8 cellular contexts compared by ENCODE assay signal in genomic region chr16:2090819-2091721, GRCh38. TPM values are rescaled to one million over a fixed set of nuclear protein-coding genes. Genes with fewer than 3 reads are reported as not detected.
DNase-seq lines count a peak whose midpoint lies in the region; ATAC-seq and TF ChIP-seq lines count a peak whose summit lies in the region.

No MANE protein-coding gene starts in this region.

- CTCF ChIA-PET in activated CD4-positive, alpha-beta T cell treated with anti-CD3 and anti-CD28 coated beads for 36 hours (lab: Charles Lee): no interaction called here

- DNase-seq in activated CD4-positive, alpha-beta T cell treated with anti-CD3 and anti-CD28 coated beads for 36 hours: peak; percentile 31
- no peak for DNase-seq in activated CD4-positive, alpha-beta T cell treated with anti-CD3 and anti-CD28 coated beads for 4 hours
- peak; percentile 91 for DNase-seq in colonic mucosa
- peak; percentile 83 for DNase-seq in kidney tubule cell (ENCODE audit: low spot score)
- DNase-seq in NCI-H128 (lab: John Stamatoyannopoulos, UW; ENCODE audit: unreplicated experiment): no peak
- no peak for DNase-seq in activated CD4-positive, alpha-beta T cell treated with anti-CD3 and anti-CD28 coated beads, Interleukin-2, amount 10 ng/mL, durations not matched to agents 24 days and 14 days
- no peak for DNase-seq in stimulated activated CD8-positive, alpha-beta memory T cell treated with anti-CD3 and anti-CD28 coated beads, Interleukin-4, amount 100 ng/mL, for 48 hours

- H3K27me3 Mint-ChIP-seq in activated CD4-positive, alpha-beta T cell treated with anti-CD3 and anti-CD28 coated beads for 36 hours: no peaks in the 10 kb centered on the region
- no peaks in the 10 kb centered on the region for H3K27me3 Mint-ChIP-seq in activated CD4-positive, alpha-beta T cell treated with anti-CD3 and anti-CD28 coated beads, Interleukin-2, amount 10 ng/mL, durations not matched to agents 24 days and 14 days

- intact Hi-C loops in activated CD4-positive, alpha-beta T cell treated with anti-CD3 and anti-CD28 coated beads for 36 hours (cut with DNase I, micrococcal nuclease): no loop called here
- intact Hi-C loops in colonic mucosa (cut with DNase I): no loop called here
- intact Hi-C loops in activated CD4-positive, alpha-beta T cell treated with anti-CD3 and anti-CD28 coated beads, Interleukin-2, amount 10 ng/mL, durations not matched to agents 24 days and 14 days (cut with micrococcal nuclease): no loop called here

- no peaks in the 10 kb centered on the region for H3K27me3 ChIP-seq in colonic mucosa

- H3K4me3 ChIP-seq in colonic mucosa: peak overlapping the region; percentile 39

- peak overlapping the region; percentile 74 to 84 for H3K9ac ChIP-seq in colonic mucosa (ENCODE audit: low read depth in 2 of 2, low read length in 2 of 2)

- peaks cover 11% of the 10 kb centered on the region for H3K36me3 ChIP-seq in colonic mucosa

- peak overlapping the region; percentile 84 for H3K27ac ChIP-seq in colonic mucosa
- H3K27ac ChIP-seq in temporal lobe (ENCODE audit: low read depth, low read length): peak overlapping the region; percentile 38

- H3K9me3 ChIP-seq in colonic mucosa: no peaks in the 10 kb centered on the region

- no peaks in the 10 kb centered on the region for H3K4me1 Mint-ChIP-seq in activated CD4-positive, alpha-beta T cell treated with anti-CD3 and anti-CD28 coated beads for 36 hours
- H3K4me1 Mint-ChIP-seq in activated CD4-positive, alpha-beta T cell treated with anti-CD3 and anti-CD28 coated beads, Interleukin-2, amount 10 ng/mL, durations not matched to agents 24 days and 14 days: no peaks in the 10 kb centered on the region

- peaks cover 4% of the 10 kb centered on the region for H3K4me1 ChIP-seq in colonic mucosa

- POLR2A ChIA-PET in activated CD4-positive, alpha-beta T cell treated with anti-CD3 and anti-CD28 coated beads for 36 hours (lab: Charles Lee): no interaction called here

- peaks cover 6% of the 10 kb centered on the region for H3K36me3 Mint-ChIP-seq in activated CD4-positive, alpha-beta T cell treated with anti-CD3 and anti-CD28 coated beads for 36 hours (ENCODE audit: low read depth)
- peaks cover 14% of the 10 kb centered on the region for H3K36me3 Mint-ChIP-seq in activated CD4-positive, alpha-beta T cell treated with anti-CD3 and anti-CD28 coated beads, Interleukin-2, amount 10 ng/mL, durations not matched to agents 24 days and 14 days (ENCODE audit: low read depth)

- peak; percentile 36 for TF ChIP-seq CTCF in colonic mucosa (IDR thresholded peaks at IDR 0.05)

- H3K4me3 Mint-ChIP-seq in activated CD4-positive, alpha-beta T cell treated with anti-CD3 and anti-CD28 coated beads for 36 hours: no peak overlapping the region
- no peak overlapping the region for H3K4me3 Mint-ChIP-seq in activated CD4-positive, alpha-beta T cell treated with anti-CD3 and anti-CD28 coated beads, Interleukin-2, amount 10 ng/mL, durations not matched to agents 24 days and 14 days

- no peaks in the 10 kb centered on the region for H3K9me3 Mint-ChIP-seq in activated CD4-positive, alpha-beta T cell treated with anti-CD3 and anti-CD28 coated beads for 36 hours (ENCODE audit: low read depth)
- H3K9me3 Mint-ChIP-seq in activated CD4-positive, alpha-beta T cell treated with anti-CD3 and anti-CD28 coated beads, Interleukin-2, amount 10 ng/mL, durations not matched to agents 24 days and 14 days: no peaks in the 10 kb centered on the region

- peak; percentile 38 for ATAC-seq in activated CD4-positive, alpha-beta T cell treated with anti-CD3 and anti-CD28 coated beads for 36 hours

- H3K27ac Mint-ChIP-seq in activated CD4-positive, alpha-beta T cell treated with anti-CD3 and anti-CD28 coated beads for 36 hours: no peak overlapping the region
- no peak overlapping the region for H3K27ac Mint-ChIP-seq in activated CD4-positive, alpha-beta T cell treated with anti-CD3 and anti-CD28 coated beads, Interleukin-2, amount 10 ng/mL, durations not matched to agents 24 days and 14 days

RNA-seq across cellular contexts. Expression of gene TSC2, which starts 43.3 kb away (rescaled TPM):
- total RNA-seq in activated CD4-positive, alpha-beta T cell treated with anti-CD3 and anti-CD28 coated beads for 36 hours: 10 to 100 TPM; 49.6 to 72.9 TPM
- 100 to 1,000 TPM in 1 of 2 donors, 10 to 100 TPM in 1; 75.3 to 143 TPM for total RNA-seq in colonic mucosa
- total RNA-seq in temporal lobe: 51.1 TPM
- total RNA-seq in activated CD4-positive, alpha-beta T cell treated with anti-CD3 and anti-CD28 coated beads, Interleukin-2, amount 10 ng/mL, durations not matched to agents 24 days and 14 days: 98.8 and 99.8 TPM in 2 replicates

RNA-seq across cellular contexts. Expression of gene NTHL1, which starts 43.4 kb away (rescaled TPM):
- 10 to 100 TPM; 22.6 to 26.1 TPM for total RNA-seq in activated CD4-positive, alpha-beta T cell treated with anti-CD3 and anti-CD28 coated beads for 36 hours
- total RNA-seq in colonic mucosa: 10 to 100 TPM; 30.1 to 96.8 TPM
- total RNA-seq in temporal lobe: 19.4 TPM
- 50.3 and 57.7 TPM in 2 replicates for total RNA-seq in activated CD4-positive, alpha-beta T cell treated with anti-CD3 and anti-CD28 coated beads, Interleukin-2, amount 10 ng/mL, durations not matched to agents 24 days and 14 days

RNA-seq across cellular contexts. Expression of gene PKD1, which starts 44.6 kb away (rescaled TPM):
- 10 to 100 TPM; 64.3 to 71.2 TPM for total RNA-seq in activated CD4-positive, alpha-beta T cell treated with anti-CD3 and anti-CD28 coated beads for 36 hours
- total RNA-seq in colonic mucosa: 10 to 100 TPM; 48.2 to 83.5 TPM
- total RNA-seq in temporal lobe: 77.7 TPM
- total RNA-seq in activated CD4-positive, alpha-beta T cell treated with anti-CD3 and anti-CD28 coated beads, Interleukin-2, amount 10 ng/mL, durations not matched to agents 24 days and 14 days: 91.4 and 93.3 TPM in 2 replicates

RNA-seq across cellular contexts. Expression of gene RAB26, which starts 57.4 kb away (rescaled TPM):
- under 1 TPM in 1 of 2 experiments, not detected in 1; 0.21 TPM for total RNA-seq in activated CD4-positive, alpha-beta T cell treated with anti-CD3 and anti-CD28 coated beads for 36 hours
- total RNA-seq in colonic mucosa (10 to 100 TPM; 18.2 to 24.5 TPM), temporal lobe (4.4 TPM)
- 0.83 and 1.0 TPM in 2 replicates for total RNA-seq in activated CD4-positive, alpha-beta T cell treated with anti-CD3 and anti-CD28 coated beads, Interleukin-2, amount 10 ng/mL, durations not matched to agents 24 days and 14 days

Comparison
In these comparisons a context has a peak if more than half of its experiments do, and no peak if none do; other contexts are left out.
1. DNase-seq: peak in activated CD4-positive, alpha-beta T cell treated with anti-CD3 and anti-CD28 coated beads for 36 hours (single experiment), colonic mucosa (single experiment) and kidney tubule cell (single experiment); none in activated CD4-positive, alpha-beta T cell treated with anti-CD3 and anti-CD28 coated beads for 4 hours (0 of 2), NCI-H128 (single experiment), activated CD4-positive, alpha-beta T cell treated with anti-CD3 and anti-CD28 coated beads, Interleukin-2, amount 10 ng/mL, durations not matched to agents 24 days and 14 days (single experiment) and stimulated activated CD8-positive, alpha-beta memory T cell treated with anti-CD3 and anti-CD28 coated beads, Interleukin-4, amount 100 ng/mL, for 48 hours (single experiment).